Comparison of ENCODE assay signal across 9 cellular contexts in genomic region chr1:210294991-210295773, GRCh38. TPM values are rescaled to one million over a fixed set of nuclear protein-coding genes. Genes with fewer than 3 reads are reported as not detected.
DNase-seq lines count a peak whose midpoint lies in the region; FAIRE-seq and TF ChIP-seq lines count a peak whose summit lies in the region.
"Had no signal": no experiment of that assay in that cellular context is flagged by ENCODE, and none has a peak within 500 bp of the region (broad histone marks: within the 10 kb centered on the region; RNA-seq: fewer than 3 reads in every experiment).

No MANE protein-coding gene starts in this region.

- CTCF ChIA-PET in activated naive CD4-positive, alpha-beta T cell treated with anti-CD3 and anti-CD28 coated beads, Interleukin-2, amount 10 ng/mL, durations not matched to agents 7 days and 5 days (lab: Charles Lee): no interaction called here

- H3K36me3 ChIP-seq in esophagus squamous epithelium (no peaks in the 10 kb centered on the region), neural progenitor cell (no peaks in the 10 kb centered on the region)

- no peak for TF ChIP-seq POLR2A in esophagus squamous epithelium (IDR thresholded peaks at IDR 0.05)

- peaks cover 16% of the 10 kb centered on the region for H3K27me3 Mint-ChIP-seq in neural progenitor cell (ENCODE audit: insufficient read depth, low read depth)
- H3K27me3 Mint-ChIP-seq in activated naive CD4-positive, alpha-beta T cell treated with anti-CD3 and anti-CD28 coated beads, Interleukin-2, amount 10 ng/mL, durations not matched to agents 7 days and 5 days: peaks cover 57% of the 10 kb centered on the region

- peak overlapping the region; percentile 52 for H2AFZ ChIP-seq in neural progenitor cell (replicated peaks)

- H3K79me2 ChIP-seq in neural progenitor cell (ENCODE audit: low read depth): no peaks in the 10 kb centered on the region

- no peak for FAIRE-seq in GM19239 (lab: Jason Lieb, UNC)

- H3K27me3 ChIP-seq in esophagus squamous epithelium (peaks cover 0 to 4% (median 0%) of the 10 kb centered on the region in 4 donors), neural progenitor cell (no peaks in the 10 kb centered on the region)

- H3K27ac Mint-ChIP-seq in neural progenitor cell: peak overlapping the region; percentile 89
- H3K27ac Mint-ChIP-seq in activated naive CD4-positive, alpha-beta T cell treated with anti-CD3 and anti-CD28 coated beads, Interleukin-2, amount 10 ng/mL, durations not matched to agents 7 days and 5 days: no peak overlapping the region

- H3K4me3 ChIP-seq in esophagus squamous epithelium (no peak overlapping the region), neural progenitor cell (no peak overlapping the region)

- intact Hi-C loops in esophagus squamous epithelium (cut with DNase I): no loop called here

- no peaks in the 10 kb centered on the region for H4K20me1 ChIP-seq in neural progenitor cell (ENCODE audit: low read depth)

- H3K4me1 ChIP-seq in esophagus squamous epithelium: peaks cover 31 to 78% (median 47%) of the 10 kb centered on the region in 3 donors
- H3K4me1 ChIP-seq in neural progenitor cell: peaks cover 57% of the 10 kb centered on the region

- H3F3A ChIP-seq in neural progenitor cell (ENCODE audit: low read depth): peaks cover 53% of the 10 kb centered on the region

- no peak overlapping the region for H3K9ac ChIP-seq in neural progenitor cell

- no peaks in the 10 kb centered on the region for H3K36me3 Mint-ChIP-seq in neural progenitor cell
- no peaks in the 10 kb centered on the region for H3K36me3 Mint-ChIP-seq in activated naive CD4-positive, alpha-beta T cell treated with anti-CD3 and anti-CD28 coated beads, Interleukin-2, amount 10 ng/mL, durations not matched to agents 7 days and 5 days

- 36% methylated on average over 9 to 10 of the region's 10 CpGs for WGBS in esophagus squamous epithelium, 2 donors

- TF ChIP-seq CTCF in esophagus squamous epithelium (IDR thresholded peaks at IDR 0.05) (no peak), neural progenitor cell (IDR thresholded peaks at IDR 0.05) (no peak)

- H3K4me3 Mint-ChIP-seq in neural progenitor cell: peak overlapping the region; percentile 47
- H3K4me3 Mint-ChIP-seq in activated naive CD4-positive, alpha-beta T cell treated with anti-CD3 and anti-CD28 coated beads, Interleukin-2, amount 10 ng/mL, durations not matched to agents 7 days and 5 days: no peak overlapping the region
- H3K4me3 Mint-ChIP-seq: central memory CD8-positive, alpha-beta T cell had no signal

- H3K27ac ChIP-seq in esophagus squamous epithelium (peak overlapping the region; percentile 6 to 68 (median 54)), neural progenitor cell (peak overlapping the region; percentile 42)

- H3K4me2 ChIP-seq in neural progenitor cell: peak overlapping the region; percentile 3

- H3K4me1 Mint-ChIP-seq in neural progenitor cell: peaks cover 49% of the 10 kb centered on the region
- H3K4me1 Mint-ChIP-seq in activated naive CD4-positive, alpha-beta T cell treated with anti-CD3 and anti-CD28 coated beads, Interleukin-2, amount 10 ng/mL, durations not matched to agents 7 days and 5 days: peaks cover 5% of the 10 kb centered on the region

- DNase-seq in DMS153 treated with DMSO at 0.1 percent for 48 hours (lab: John Stamatoyannopoulos, UW; ENCODE audit: unreplicated experiment) (peak; percentile 96), NCI-H2196 (lab: John Stamatoyannopoulos, UW; ENCODE audit: unreplicated experiment) (peak; percentile 35), esophagus squamous epithelium (lab: John Stamatoyannopoulos, UW) (no peak), neural progenitor cell (ENCODE audit: low spot score) (peak; percentile 67), NAMALWA (ENCODE audit: low spot score) (no peak), NCI-H1105 treated with DMSO at 0.1 percent for 48 hours (lab: John Stamatoyannopoulos, UW) (no peak), GM19239 (ENCODE audit: insufficient read length, low spot score) (no peak)
- DNase-seq in activated naive CD4-positive, alpha-beta T cell treated with anti-CD3 and anti-CD28 coated beads, Interleukin-2, amount 10 ng/mL, durations not matched to agents 7 days and 5 days: no peak

- H3K9me3 ChIP-seq in esophagus squamous epithelium (no peaks in the 10 kb centered on the region), neural progenitor cell (ENCODE audit: low read depth) (no peaks in the 10 kb centered on the region)

- H3K9me3 Mint-ChIP-seq in neural progenitor cell: peaks cover 2% of the 10 kb centered on the region
- H3K9me3 Mint-ChIP-seq in activated naive CD4-positive, alpha-beta T cell treated with anti-CD3 and anti-CD28 coated beads, Interleukin-2, amount 10 ng/mL, durations not matched to agents 7 days and 5 days: no peaks in the 10 kb centered on the region
- H3K9me3 Mint-ChIP-seq: central memory CD8-positive, alpha-beta T cell had no signal

RNA-seq across cellular contexts. Expression of gene HHAT, which starts 33.5 kb away (rescaled TPM):
- total RNA-seq in esophagus squamous epithelium (1 to 10 TPM; 3.4 to 5.2 (median 4.0) TPM), neural progenitor cell (ENCODE audit: low replicate concordance) (10.3 and 15.4 TPM in 2 replicates)

Comparison
In these comparisons a context has a peak if more than half of its experiments do, and no peak if none do; other contexts are left out.
1. DNase-seq: peak in DMS153 treated with DMSO at 0.1 percent for 48 hours (single experiment), NCI-H2196 (single experiment) and neural progenitor cell (single experiment); none in esophagus squamous epithelium (single experiment), NAMALWA (single experiment), NCI-H1105 treated with DMSO at 0.1 percent for 48 hours (single experiment), activated naive CD4-positive, alpha-beta T cell treated with anti-CD3 and anti-CD28 coated beads, Interleukin-2, amount 10 ng/mL, durations not matched to agents 7 days and 5 days (single experiment) and GM19239 (single experiment).